In the genomic region with DNA sequence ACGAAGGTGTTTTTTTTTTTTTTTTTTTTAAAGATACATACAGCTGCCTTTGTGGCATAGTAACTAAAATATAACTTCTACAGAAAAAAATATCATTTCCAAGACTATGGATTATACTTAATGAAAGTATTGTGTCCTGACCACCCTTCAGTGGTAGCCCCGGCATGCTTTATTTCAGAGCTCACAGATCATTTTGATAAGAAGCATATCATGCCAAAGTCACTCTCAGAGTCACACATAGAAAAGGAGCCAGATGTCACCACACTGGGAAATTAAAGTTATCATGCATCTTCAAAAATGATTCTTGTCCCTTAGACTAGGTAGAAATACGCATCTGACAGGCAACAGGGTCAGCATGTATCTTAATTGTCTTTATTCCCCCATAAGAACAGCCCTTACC, we compare ENCODE assay signal across 24 cellular contexts. TPM values are rescaled to one million over a fixed set of nuclear protein-coding genes. Genes with fewer than 3 reads are reported as not detected.
A peak's percentile ranks its signal among the peaks of the same experiment; 100 is the strongest.
DNase-seq lines count a peak whose midpoint lies in the region; TF ChIP-seq lines count a peak whose summit lies in the region.
"Had no signal": no experiment of that assay in that cellular context is flagged by ENCODE, and none has a peak within 500 bp of the region (broad histone marks: within the 10 kb centered on the region; RNA-seq: fewer than 3 reads in every experiment).

No MANE protein-coding gene starts in this region.

- H3K36me3 ChIP-seq in GM06990 (ENCODE audit: control insufficient read depth, insufficient read depth, low read length) (no peaks in the 10 kb centered on the region), esophagus muscularis mucosa (no peaks in the 10 kb centered on the region), stomach (no peaks in the 10 kb centered on the region)
- H3K36me3 ChIP-seq: HAP-1 had no signal

- TF ChIP-seq EP300 in esophagus muscularis mucosa (IDR thresholded peaks at IDR 0.05) (no peak), stomach (IDR thresholded peaks at IDR 0.05) (no peak)

- H3K27ac ChIP-seq in esophagus muscularis mucosa (replicated peaks in 1 of 4) (no peak overlapping the region), stomach (no peak overlapping the region)

- intact Hi-C loops in esophagus muscularis mucosa (cut with DNase I) (no loop called here), stomach (cut with DNase I; ENCODE audit: low total_unique reads) (no loop called here)
- intact Hi-C loops in activated CD4-positive, alpha-beta T cell treated with anti-CD3 and anti-CD28 coated beads, Interleukin-2, amount 10 ng/mL, durations not matched to agents 24 days and 14 days (cut with micrococcal nuclease): no loop called here

- H3K4me1 ChIP-seq in esophagus muscularis mucosa (peaks cover 11 to 18% (median 15%) of the 10 kb centered on the region in 4 donors), stomach (peaks cover 15 to 24% (median 20%) of the 10 kb centered on the region in 4 donors)
- H3K4me1 ChIP-seq: HAP-1 had no signal

- DNase-seq in NCI-H2029 treated with DMSO at 0.1 percent for 48 hours (lab: John Stamatoyannopoulos, UW): peak; percentile 11
- DNase-seq in NCI-H2029 (lab: John Stamatoyannopoulos, UW): no peak
- DNase-seq in GM06990 (ENCODE audit: extremely low read depth, insufficient read length): no peak
- DNase-seq in SK-N-DZ (ENCODE audit: low spot score): peak; percentile 20
- peak; percentile 55 for DNase-seq in esophagus muscularis mucosa (ENCODE audit: extremely low spot score)
- DNase-seq in stomach: no peak
- no peak for DNase-seq in activated CD4-positive, CD25-positive, alpha-beta regulatory T cell (lab: John Stamatoyannopoulos, UW)
- no peak for DNase-seq in activated CD4-positive, alpha-beta T cell treated with anti-CD3 and anti-CD28 coated beads, Interleukin-2, amount 10 ng/mL, durations not matched to agents 24 days and 14 days
- DNase-seq: Calu3, DMS79 treated with DMSO at 0.1 percent for 48 hours, GF-D8, GOT3, HFFc6, Kasumi-1, NCI-H1105 treated with DMSO at 0.1 percent for 48 hours, NCI-H146, NCI-H226, Right ventricle myocardium superior, RPMI8226, T-helper 2 cell had no signal

- no peak overlapping the region for H3K27ac Mint-ChIP-seq in activated CD4-positive, alpha-beta T cell treated with anti-CD3 and anti-CD28 coated beads, Interleukin-2, amount 10 ng/mL, durations not matched to agents 24 days and 14 days
- H3K27ac Mint-ChIP-seq: HFFc6 had no signal

- H3K4me1 Mint-ChIP-seq in activated CD4-positive, alpha-beta T cell treated with anti-CD3 and anti-CD28 coated beads, Interleukin-2, amount 10 ng/mL, durations not matched to agents 24 days and 14 days: peaks cover 5% of the 10 kb centered on the region

- H3K4me3 ChIP-seq in GM06990 (replicated peaks; ENCODE audit: low read depth, low read length) (peak overlapping the region; percentile 87), esophagus muscularis mucosa (no peak overlapping the region), stomach (no peak overlapping the region)
- H3K4me3 ChIP-seq: HAP-1, K562 had no signal

- H3K9me3 Mint-ChIP-seq in activated CD4-positive, alpha-beta T cell treated with anti-CD3 and anti-CD28 coated beads, Interleukin-2, amount 10 ng/mL, durations not matched to agents 24 days and 14 days: no peaks in the 10 kb centered on the region

- H3K36me3 Mint-ChIP-seq in activated CD4-positive, alpha-beta T cell treated with anti-CD3 and anti-CD28 coated beads, Interleukin-2, amount 10 ng/mL, durations not matched to agents 24 days and 14 days (ENCODE audit: low read depth): no peaks in the 10 kb centered on the region

- H3K27me3 ChIP-seq in GM06990 (replicated peaks; ENCODE audit: control insufficient read depth, insufficient read depth, low read length): no peaks in the 10 kb centered on the region
- H3K27me3 ChIP-seq in esophagus muscularis mucosa: peaks cover 6 to 87% (median 18%) of the 10 kb centered on the region in 4 donors
- peaks cover 4 to 87% (median 39%) of the 10 kb centered on the region in 3 donors for H3K27me3 ChIP-seq in stomach

- H3K4me3 Mint-ChIP-seq in activated CD4-positive, alpha-beta T cell treated with anti-CD3 and anti-CD28 coated beads, Interleukin-2, amount 10 ng/mL, durations not matched to agents 24 days and 14 days: no peak overlapping the region
- H3K4me3 Mint-ChIP-seq: HFFc6 had no signal

- TF ChIP-seq CTCF in GM06990 (IDR thresholded peaks at IDR 0.05; ENCODE audit: insufficient read depth, low read length, poor library complexity, severe bottlenecking) (no peak), esophagus muscularis mucosa (IDR thresholded peaks at IDR 0.05) (no peak), stomach (IDR thresholded peaks at IDR 0.05) (no peak)

- H3K9me3 ChIP-seq in esophagus muscularis mucosa (no peaks in the 10 kb centered on the region), stomach (no peaks in the 10 kb centered on the region)
- H3K9me3 ChIP-seq: HAP-1 had no signal

- TF ChIP-seq POLR2A in esophagus muscularis mucosa (IDR thresholded peaks at IDR 0.05; ENCODE audit: low read depth) (no peak), stomach (IDR thresholded peaks at IDR 0.05) (no peak)

- H3K27me3 Mint-ChIP-seq in activated CD4-positive, alpha-beta T cell treated with anti-CD3 and anti-CD28 coated beads, Interleukin-2, amount 10 ng/mL, durations not matched to agents 24 days and 14 days: peaks cover 71% of the 10 kb centered on the region

- WGBS in esophagus muscularis mucosa: 78% methylated on average over 3 of the region's 3 CpGs
- 50 to 75% (median 68%) methylated on average over 3 of the region's 3 CpGs for WGBS in stomach, 5 donors

RNA-seq across cellular contexts. Expression of a gene that starts 3.0 kb away (rescaled TPM):
- polyA plus RNA-seq in SK-N-DZ (2014; cell fraction: cytosol; rRNA removed): 0.26 and 0.98 TPM in 2 replicates
- 1.1 TPM in 2 replicates for polyA plus RNA-seq in SK-N-DZ (2014; cell fraction: nucleus; rRNA removed)
- total RNA-seq in esophagus muscularis mucosa (1 to 10 TPM; 2.3 to 3.7 (median 2.6) TPM), stomach (1 to 10 TPM in 3 of 5 donors, under 1 TPM in 1, not detected in 1; 0.55 to 4.1 (median 2.6) TPM)
- 1 to 10 TPM in 2 of 3 donors, under 1 TPM in 1; 1.00 to 1.9 (median 1.4) TPM for polyA plus RNA-seq in stomach
- not detected in 2 replicates for total RNA-seq in activated CD4-positive, alpha-beta T cell treated with anti-CD3 and anti-CD28 coated beads, Interleukin-2, amount 10 ng/mL, durations not matched to agents 24 days and 14 days
- total RNA-seq: Calu3, HFFc6, K562, M059J, Right ventricle myocardium superior had no signal
- polyA plus RNA-seq: BJ, K562 had no signal

Comparison
In these comparisons a context has a peak if more than half of its experiments do, and no peak if none do; other contexts are left out.
1. DNase-seq: peak in NCI-H2029 treated with DMSO at 0.1 percent for 48 hours (single experiment), SK-N-DZ (single experiment) and esophagus muscularis mucosa (single experiment); none in NCI-H2029 (single experiment), GM06990 (single experiment), stomach (single experiment), activated CD4-positive, CD25-positive, alpha-beta regulatory T cell (0 of 4) and activated CD4-positive, alpha-beta T cell treated with anti-CD3 and anti-CD28 coated beads, Interleukin-2, amount 10 ng/mL, durations not matched to agents 24 days and 14 days (single experiment).